Comparison of ENCODE assay signal across 21 cellular contexts in genomic region chr20:44549123-44549522, GRCh38. TPM values are rescaled to one million over a fixed set of nuclear protein-coding genes. Genes with fewer than 3 reads are reported as not detected.
DNase-seq lines count a peak whose midpoint lies in the region; ATAC-seq, FAIRE-seq and TF ChIP-seq lines count a peak whose summit lies in the region.
"Had no signal": no experiment of that assay in that cellular context is flagged by ENCODE, and none has a peak within 500 bp of the region (broad histone marks: within the 10 kb centered on the region; RNA-seq: fewer than 3 reads in every experiment).

No MANE protein-coding gene starts in this region.

- H2AFZ ChIP-seq in fibroblast of lung (ENCODE audit: low read length) = no peak overlapping the region

- WGBS in prostate gland = 35% methylated on average over 4 of the region's 4 CpGs

- H3K9ac ChIP-seq in fibroblast of lung (ENCODE audit: insufficient read depth, low read length) = no peak overlapping the region

- H3K36me3 ChIP-seq in left ventricle myocardium inferior = no peaks in the 10 kb centered on the region
- H3K36me3 ChIP-seq in fibroblast of lung (ENCODE audit: control insufficient read depth, insufficient read depth, low read length) = no peaks in the 10 kb centered on the region
- no peaks in the 10 kb centered on the region for H3K36me3 ChIP-seq in prostate gland
- H3K36me3 ChIP-seq: thyroid gland had no signal

- peak overlapping the region; percentile 1 for H3K4me2 ChIP-seq in fibroblast of lung (ENCODE audit: extremely low read depth, insufficient read depth, low read length)

- H3K9me3 ChIP-seq in left ventricle myocardium inferior (replicated peaks) = no peaks in the 10 kb centered on the region
- no peaks in the 10 kb centered on the region for H3K9me3 ChIP-seq in fibroblast of lung (ENCODE audit: control insufficient read depth, insufficient read depth, low read depth, low read length)
- H3K9me3 ChIP-seq in prostate gland = no peaks in the 10 kb centered on the region
- H3K9me3 ChIP-seq: body of pancreas, thyroid gland had no signal

- no peaks in the 10 kb centered on the region for H3K27me3 ChIP-seq in left ventricle myocardium inferior (ENCODE audit: low read depth)
- H3K27me3 ChIP-seq in fibroblast of lung (ENCODE audit: control insufficient read depth, insufficient read depth, low read length) = no peaks in the 10 kb centered on the region
- H3K27me3 ChIP-seq in prostate gland (replicated peaks; ENCODE audit: insufficient read depth) = no peaks in the 10 kb centered on the region
- H3K27me3 ChIP-seq: body of pancreas, thyroid gland had no signal

- no peak for TF ChIP-seq POLR2A in prostate gland (IDR thresholded peaks at IDR 0.05)

- DNase-seq in left ventricle myocardium inferior (no peak), Right ventricle myocardium superior (no peak), fibroblast of lung (ENCODE audit: low read depth in 2 of 2) (no peak), prostate gland (ENCODE audit: low spot score) (no peak), urothelium cell line (ENCODE audit: low spot score) (no peak), SKM-1 treated with dmso at 0.1 percent for 144 hours (lab: John Stamatoyannopoulos, UW; ENCODE audit: unreplicated experiment) (no peak), dedifferentiated amniotic fluid mesenchymal stem cell (ENCODE audit: extremely low spot score) (no peak)
- DNase-seq: ACHN; activated CD4-positive, alpha-beta T cell treated with anti-CD3 and anti-CD28 coated beads for 4 hours; activated CD8-positive, alpha-beta memory T cell treated with anti-CD3 and anti-CD28 coated beads, Interleukin-2, amount 50 U/mL, for 48 hours; body of pancreas; CD4-positive, CD25-positive, alpha-beta regulatory T cell; effector CD4-positive, alpha-beta T cell; NCI-H187 treated with DMSO at 0.1 percent for 48 hours; NCI-H510A treated with DMSO at 0.1 percent for 48 hours; stimulated activated CD4-positive, alpha-beta T cell treated with anti-CD3 and anti-CD28 coated beads, Interleukin-4, amount 100 ng/mL, for 1 hour; thyroid gland had no signal

- H3K4me1 ChIP-seq in left ventricle myocardium inferior (peaks cover 55% of the 10 kb centered on the region), fibroblast of lung (ENCODE audit: control insufficient read depth, extremely low read depth, insufficient read depth, low read length) (peaks cover 21% of the 10 kb centered on the region), prostate gland (replicated peaks) (peaks cover 2% of the 10 kb centered on the region)

- intact Hi-C loops in left ventricle myocardium inferior (cut with micrococcal nuclease) (no loop called here), Right ventricle myocardium superior (cut with DNase I) (no loop called here), prostate gland (cut with DNase I) (no loop called here)

- no peaks in the 10 kb centered on the region for H3K79me2 ChIP-seq in fibroblast of lung (ENCODE audit: control insufficient read depth, insufficient read depth, low read length)

- no peak for FAIRE-seq in urothelium cell line (lab: Jason Lieb, UNC)
- FAIRE-seq: HepG2 had no signal

- no peak for TF ChIP-seq CTCF in left ventricle myocardium inferior (IDR thresholded peaks at IDR 0.05; ENCODE audit: borderline replicate concordance)
- no peak for TF ChIP-seq CTCF in fibroblast of lung (conservative IDR thresholded peaks at IDR 0.05 in 1 of 2, IDR thresholded peaks at IDR 0.05 in 1 of 2; ENCODE audit: low read depth in 1 of 2, low read length in 2 of 2)
- TF ChIP-seq CTCF in prostate gland (IDR thresholded peaks at IDR 0.05) = no peak

- H3K4me3 ChIP-seq in left ventricle myocardium inferior = peak overlapping the region; percentile 0
- H3K4me3 ChIP-seq in fibroblast of lung (replicated peaks in 1 of 4; ENCODE audit: control extremely low read depth in 1 of 4, insufficient read depth in 1 of 4, low read depth in 3 of 4, low read length in 4 of 4) = peak overlapping the region in 1 of 4 experiments; percentile 14
- H3K4me3 ChIP-seq in prostate gland = no peak overlapping the region
- H3K4me3 ChIP-seq: body of pancreas, thyroid gland had no signal

- ATAC-seq in Right ventricle myocardium superior (ENCODE audit: poor library complexity) (no peak), GM21360 (IDR thresholded peaks at IDR 0.05; ENCODE audit: unreplicated experiment) (no peak)
- ATAC-seq: body of pancreas; HepG2; left lobe of liver; natural killer cell treated with Interleukin-12 subunit alpha and Interleukin-12 subunit beta and Interleukin-15 and Interleukin-18, amount 100 ng/mL, for 72 hours had no signal

- H3K27ac ChIP-seq in left ventricle myocardium inferior (replicated peaks) = peak overlapping the region; percentile 80
- no peak overlapping the region for H3K27ac ChIP-seq in fibroblast of lung (ENCODE audit: insufficient read depth, low read length)
- peak overlapping the region; percentile 6 to 68 for H3K27ac ChIP-seq in prostate gland
- H3K27ac ChIP-seq: thyroid gland had no signal

- no peaks in the 10 kb centered on the region for H4K20me1 ChIP-seq in fibroblast of lung (ENCODE audit: control insufficient read depth, extremely low read depth, insufficient read depth, low read length)

RNA-seq across cellular contexts. Expression of gene SERINC3, which starts 27.3 kb away (rescaled TPM):
- total RNA-seq in left ventricle myocardium inferior = 88.4 TPM
- 84.4 TPM for total RNA-seq in Right ventricle myocardium superior
- total RNA-seq in fibroblast of lung = 107 and 120 TPM in 2 replicates
- polyA plus RNA-seq in fibroblast of lung = 194 and 238 TPM in 2 replicates
- 83.7 and 104 TPM in 2 replicates for polyA plus RNA-seq in fibroblast of lung (2012)
- polyA minus RNA-seq in fibroblast of lung (ENCODE audit: low replicate concordance) = 240 and 260 TPM in 2 replicates
- 100 to 1,000 TPM in 1 of 2 donors, 10 to 100 TPM in 1; 89.1 to 141 TPM for total RNA-seq in prostate gland

RNA-seq across cellular contexts. Expression of gene PKIG, which starts 33.3 kb away (rescaled TPM):
- total RNA-seq in left ventricle myocardium inferior = 172 TPM
- total RNA-seq in Right ventricle myocardium superior = 180 TPM
- total RNA-seq in fibroblast of lung = 140 and 234 TPM in 2 replicates
- polyA plus RNA-seq in fibroblast of lung = 132 and 192 TPM in 2 replicates
- 142 and 224 TPM in 2 replicates for polyA plus RNA-seq in fibroblast of lung (2012)
- polyA minus RNA-seq in fibroblast of lung (ENCODE audit: low replicate concordance) = 109 and 149 TPM in 2 replicates
- 10 to 100 TPM; 60.9 to 81.1 TPM for total RNA-seq in prostate gland
